10 cellular contexts compared by ENCODE assay signal in the genomic region with DNA sequence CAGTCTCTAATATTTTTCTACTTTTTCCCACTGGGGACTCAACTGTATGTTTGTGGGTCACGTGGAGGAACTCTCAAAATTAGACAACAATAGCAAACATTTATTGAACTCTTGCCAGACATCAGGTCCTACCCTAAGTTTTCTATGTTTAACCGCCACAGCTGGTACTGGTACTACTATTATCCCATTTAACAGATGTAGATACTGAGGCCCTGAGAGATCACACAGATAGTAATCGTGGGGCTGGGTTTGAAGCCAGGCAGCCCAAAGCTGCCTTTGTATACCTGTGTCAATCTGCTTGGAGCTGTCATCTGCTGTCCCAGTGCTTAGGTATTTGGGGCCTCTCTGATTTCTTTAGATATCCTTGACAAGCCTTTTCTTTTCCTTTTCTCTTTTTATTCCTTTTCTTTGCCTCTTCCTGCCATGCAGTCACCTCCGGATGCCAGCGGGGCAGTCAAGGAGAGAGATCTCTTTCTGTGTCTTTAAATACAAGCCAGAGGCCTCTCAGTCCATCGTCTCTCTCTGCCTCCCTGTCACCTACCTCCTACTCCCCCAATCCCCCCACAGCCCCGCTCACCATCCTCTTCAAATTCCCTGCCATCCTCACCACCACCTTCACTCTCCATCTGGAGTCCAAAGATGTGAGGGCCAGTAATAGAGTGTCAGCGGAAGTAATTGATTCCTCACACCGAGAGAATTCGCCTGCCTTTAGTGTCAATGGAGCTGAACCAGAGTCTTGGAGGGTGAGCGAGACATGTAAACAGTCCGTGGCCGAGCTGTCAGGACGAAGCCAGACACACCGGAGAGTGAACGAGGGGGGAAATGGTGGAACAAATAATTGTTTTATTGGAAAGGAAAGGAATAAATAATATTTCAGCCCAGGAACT. TPM values are rescaled to one million over a fixed set of nuclear protein-coding genes. Genes with fewer than 3 reads are reported as not detected.
DNase-seq lines count a peak whose midpoint lies in the region; ATAC-seq, FAIRE-seq and TF ChIP-seq lines count a peak whose summit lies in the region.
"Had no signal": no experiment of that assay in that cellular context is flagged by ENCODE, and none has a peak within 500 bp of the region (broad histone marks: within the 10 kb centered on the region; RNA-seq: fewer than 3 reads in every experiment).

No MANE protein-coding gene starts in this region.

- H3K18ac ChIP-seq in H1 (ENCODE audit: extremely low read depth, low read length) (no peak overlapping the region), neuronal stem cell (ENCODE audit: low read length) (no peak overlapping the region)

- no peak overlapping the region for H4K5ac ChIP-seq in H1 (ENCODE audit: insufficient read length, low read depth, low read length)

- no peak overlapping the region for H4K91ac ChIP-seq in H1 (replicated peaks; ENCODE audit: insufficient read length, low read length)
- H4K91ac ChIP-seq in neuronal stem cell (ENCODE audit: low read depth, low read length, poor library complexity): no peak overlapping the region

- no peak overlapping the region for H2BK15ac ChIP-seq in H1 (ENCODE audit: low read length)
- no peak overlapping the region for H2BK15ac ChIP-seq in neuronal stem cell (ENCODE audit: low read length)

- TF ChIP-seq RAD21 in H1 (IDR thresholded peaks at IDR 0.05 in 1 of 2, conservative IDR thresholded peaks at IDR 0.05 in 1 of 2; ENCODE audit: low read depth in 2 of 2, low read length in 2 of 2): no peak

- H3K4me2 ChIP-seq in OCI-LY1 (ENCODE audit: low read length): peak overlapping the region; percentile 60; the same call in 1 of the 2 replicates
- no peak overlapping the region for H3K4me2 ChIP-seq in H1 (ENCODE audit: insufficient read depth in 1 of 2, low read depth in 2 of 2, low read length in 2 of 2)
- no peak overlapping the region for H3K4me2 ChIP-seq in neuronal stem cell (ENCODE audit: insufficient read depth, low read length, poor library complexity, severe bottlenecking)
- no peak overlapping the region for H3K4me2 ChIP-seq in MM.1S (ENCODE audit: low read depth, low read length)

- TF ChIP-seq CTCF in AG04450 (IDR thresholded peaks at IDR 0.05; ENCODE audit: low read depth, low read length) (no peak), OCI-LY1 (IDR thresholded peaks at IDR 0.05; ENCODE audit: low read length) (no peak), H1 (IDR thresholded peaks at IDR 0.05; ENCODE audit: control extremely low read depth in 1 of 3, insufficient read depth in 1 of 3, low read depth in 1 of 3, low read length in 3 of 3) (no peak), MM.1S (IDR thresholded peaks at IDR 0.05; ENCODE audit: low read length) (no peak)

- no peak overlapping the region for H3K4me3 ChIP-seq in AG04450 (ENCODE audit: low read depth, low read length)
- no peak overlapping the region for H3K4me3 ChIP-seq in OCI-LY1 (ENCODE audit: low read depth, low read length, poor library complexity, severe bottlenecking)
- H3K4me3 ChIP-seq in H1 (ENCODE audit: extremely low read depth in 1 of 4, insufficient read depth in 2 of 4, low read depth in 3 of 4, low read length in 4 of 4): no peak overlapping the region
- no peak overlapping the region for H3K4me3 ChIP-seq in neuronal stem cell (ENCODE audit: low read length in 2 of 2)
- no peak overlapping the region for H3K4me3 ChIP-seq in MM.1S (ENCODE audit: low read length)

- TF ChIP-seq EP300 in H1 (IDR thresholded peaks at IDR 0.05; ENCODE audit: borderline replicate concordance in 1 of 2, low read depth in 2 of 2, low read length in 2 of 2): no peak

- H2BK120ac ChIP-seq in H1 (replicated peaks; ENCODE audit: low read depth, low read length) (no peak overlapping the region), neuronal stem cell (ENCODE audit: low read depth, low read length) (no peak overlapping the region)

- POLR2A ChIA-PET in AG04450 (lab: Yijun Ruan, JAX) (interaction anchor here (1.0 to 1.9 kb wide), 7 partner anchors 7 to 28 kb away, joined by 3 to 17 read pairs (median 6); partner anchors contain the start of gene NRP2), H1 (lab: Charles Lee; ENCODE audit: partially characterized antibody) (interaction anchor here (0.8 kb wide), 1 partner anchor 16 kb away, joined by 3 read pairs; no protein-coding TSS in a partner anchor)

- peak overlapping the region; percentile 54 for H3K9ac ChIP-seq in OCI-LY1 (ENCODE audit: low read length)
- H3K9ac ChIP-seq in H1 (replicated peaks in 1 of 4; ENCODE audit: extremely low read depth in 1 of 4, low read depth in 3 of 4, low read length in 3 of 4): no peak overlapping the region
- no peak overlapping the region for H3K9ac ChIP-seq in neuronal stem cell (ENCODE audit: low read depth, low read length, poor library complexity)
- no peak overlapping the region for H3K9ac ChIP-seq in MM.1S (ENCODE audit: low read length)

- no peak overlapping the region for H3K56ac ChIP-seq in H1 (replicated peaks; ENCODE audit: insufficient read length, low read depth, low read length)

- DNase-seq in AG04450 (ENCODE audit: low read depth, low spot score): no peak
- no peak for DNase-seq in H1 (ENCODE audit: low read depth in 1 of 2, low spot score in 2 of 2)
- no peak for DNase-seq in neuronal stem cell (ENCODE audit: low spot score)
- no peak for DNase-seq in NCI-H146 treated with DMSO at 0.1 percent for 48 hours (lab: John Stamatoyannopoulos, UW; ENCODE audit: unreplicated experiment)
- DNase-seq in MM.1S: no peak
- DNase-seq: activated CD4-positive, CD25-positive, alpha-beta regulatory T cell; COR-L47 had no signal

- H2BK5ac ChIP-seq in H1 (ENCODE audit: low read depth, low read length) (no peak overlapping the region), neuronal stem cell (ENCODE audit: low read length) (no peak overlapping the region)

- no peak overlapping the region for H3K4ac ChIP-seq in H1 (replicated peaks; ENCODE audit: insufficient read length, low read depth, low read length)
- no peak overlapping the region for H3K4ac ChIP-seq in neuronal stem cell (ENCODE audit: low read length)

- no peak overlapping the region for H3K23ac ChIP-seq in H1 (ENCODE audit: insufficient read length)
- no peak overlapping the region for H3K23ac ChIP-seq in neuronal stem cell (ENCODE audit: low read depth, low read length, poor library complexity)

- H3K36me3 ChIP-seq in OCI-LY1 (ENCODE audit: insufficient read depth, low read length): no peaks in the 10 kb centered on the region
- no peaks in the 10 kb centered on the region for H3K36me3 ChIP-seq in H1 (ENCODE audit: control insufficient read depth in 2 of 4, insufficient read depth in 4 of 4, low read length in 3 of 4)
- peaks cover 0 to 13% of the 10 kb centered on the region in 2 donors for H3K36me3 ChIP-seq in neuronal stem cell (replicated peaks in 1 of 2; ENCODE audit: control insufficient read depth in 2 of 2, insufficient read depth in 2 of 2, low read length in 2 of 2)
- no peaks in the 10 kb centered on the region for H3K36me3 ChIP-seq in MM.1S (replicated peaks; ENCODE audit: insufficient read depth, low read length)

- H3K27me3 ChIP-seq in AG04450 (ENCODE audit: control insufficient read depth, insufficient read depth, low read length) (no peaks in the 10 kb centered on the region), OCI-LY1 (ENCODE audit: insufficient read depth, low read length) (no peaks in the 10 kb centered on the region), H1 (replicated peaks in 1 of 4; ENCODE audit: control insufficient read depth in 3 of 4, extremely low read depth in 1 of 4, insufficient read depth in 3 of 4, low read length in 3 of 4) (no peaks in the 10 kb centered on the region), neuronal stem cell (ENCODE audit: control insufficient read depth in 3 of 3, insufficient read depth in 3 of 3, low read depth in 1 of 3, low read length in 3 of 3) (no peaks in the 10 kb centered on the region), MM.1S (replicated peaks; ENCODE audit: insufficient read depth, low read length) (no peaks in the 10 kb centered on the region)

- H3K27ac ChIP-seq in AG04450 (ENCODE audit: low read depth, low read length) (peak overlapping the region; percentile 89), OCI-LY1 (ENCODE audit: low read depth, low read length, poor library complexity, severe bottlenecking) (peak overlapping the region; percentile 96), H1 (ENCODE audit: low read depth, low read length) (no peak overlapping the region), neuronal stem cell (replicated peaks; ENCODE audit: low read length) (peak overlapping the region; percentile 21), MM.1S (ENCODE audit: low read length) (no peak overlapping the region)

- no peaks in the 10 kb centered on the region for H3K23me2 ChIP-seq in H1 (ENCODE audit: low read depth, low read length)

- H3K79me1 ChIP-seq in H1 (ENCODE audit: low read depth, low read length): no peaks in the 10 kb centered on the region; the same call in 1 of the 2 replicates
- H3K79me1 ChIP-seq in neuronal stem cell (ENCODE audit: low read depth, low read length): no peaks in the 10 kb centered on the region

- CTCF ChIA-PET in AG04450 (lab: Charles Lee) (interaction anchor here (0.7 to 1.3 kb wide), 5 partner anchors 26 to 243 kb away, joined by 3 to 7 read pairs (median 3); no protein-coding TSS in a partner anchor), H1 (lab: Charles Lee; ENCODE audit: partially characterized antibody) (interaction anchor here (0.6 to 1.9 kb wide), 7 partner anchors 11 to 152 kb away, joined by 3 to 8 read pairs (median 4); no protein-coding TSS in a partner anchor)

- H3F3A ChIP-seq in OCI-LY1 (ENCODE audit: insufficient read depth, low read length): no peaks in the 10 kb centered on the region
- no peaks in the 10 kb centered on the region for H3F3A ChIP-seq in MM.1S (ENCODE audit: insufficient read depth, low read length)

- H4K8ac ChIP-seq in H1 (ENCODE audit: extremely low read depth, insufficient read depth, low read length) (0 out of 2 replicates have a peak overlapping the region, but pooled peaks have one; percentile 1), neuronal stem cell (ENCODE audit: low read depth, low read length) (no peak overlapping the region)

- H3K9me3 ChIP-seq in AG04450 (ENCODE audit: control insufficient read depth, insufficient read depth, low read length) (no peaks in the 10 kb centered on the region), OCI-LY1 (ENCODE audit: low read length) (no peaks in the 10 kb centered on the region), H1 (ENCODE audit: insufficient read depth in 2 of 2, low read depth in 1 of 2, low read length in 1 of 2) (no peaks in the 10 kb centered on the region), neuronal stem cell (replicated peaks in 1 of 2; ENCODE audit: control insufficient read depth in 2 of 2, insufficient read depth in 1 of 2, low read depth in 1 of 2, low read length in 2 of 2) (no peaks in the 10 kb centered on the region), MM.1S (replicated peaks; ENCODE audit: insufficient read depth, low read length) (no peaks in the 10 kb centered on the region)

- H2AK5ac ChIP-seq in H1 (ENCODE audit: low read depth, low read length): no peak overlapping the region
- H2AK5ac ChIP-seq in neuronal stem cell (ENCODE audit: low read depth, low read length): no peak overlapping the region

- WGBS in H1 (ENCODE audit: extremely low coverage in 1 of 2, insufficient coverage in 1 of 2, insufficient read length in 1 of 2, insufficient replicate concordance in 2 of 2, low coverage in 1 of 2, low lambda C conversion rate in 2 of 2, missing lambda C conversion rate in 1 of 2), 2 experiments: 83% methylated on average over 16 of the region's 16 CpGs; no CpG with 5 or more reads in 1 of the 2 experiments
- WGBS in neuronal stem cell (ENCODE audit: extremely low coverage in 2 of 2, insufficient read length in 2 of 2, insufficient replicate concordance in 1 of 2), 2 donors: no CpG with 5 or more reads among the region's 16 CpGs

- no peak for ATAC-seq in HG03432 (IDR thresholded peaks at IDR 0.05; ENCODE audit: unreplicated experiment)
- no peak for ATAC-seq in GM21825 (IDR thresholded peaks at IDR 0.05; ENCODE audit: unreplicated experiment)

- no peaks in the 10 kb centered on the region for H4K20me1 ChIP-seq in OCI-LY1 (ENCODE audit: insufficient read depth, low read length)
- H4K20me1 ChIP-seq in H1 (replicated peaks in 1 of 2; ENCODE audit: control insufficient read depth in 1 of 2, insufficient read depth in 2 of 2, low read length in 2 of 2): no peaks in the 10 kb centered on the region
- H4K20me1 ChIP-seq in MM.1S (ENCODE audit: insufficient read depth, low read length): no peaks in the 10 kb centered on the region

- H3K9me2 ChIP-seq in OCI-LY1 (ENCODE audit: low read depth, low read length) (no peaks in the 10 kb centered on the region), MM.1S (replicated peaks; ENCODE audit: insufficient read depth, low read length) (no peaks in the 10 kb centered on the region)

- H2BK12ac ChIP-seq in H1 (ENCODE audit: low read depth, low read length): no peak overlapping the region
- H2BK12ac ChIP-seq in neuronal stem cell (ENCODE audit: low read length): no peak overlapping the region

- H3K4me1 ChIP-seq in OCI-LY1 (ENCODE audit: insufficient read depth, low read length, severe bottlenecking) (peaks cover 59% of the 10 kb centered on the region), H1 (replicated peaks in 1 of 4; ENCODE audit: control insufficient read depth in 3 of 4, insufficient read depth in 4 of 4, low read length in 3 of 4) (peaks cover 0 to 13% (median 5%) of the 10 kb centered on the region in 4 experiments; a peak in 3 of 7 replicates), neuronal stem cell (ENCODE audit: control insufficient read depth in 2 of 2, insufficient read depth in 1 of 2, low read depth in 1 of 2, low read length in 2 of 2) (peaks cover 20 to 35% of the 10 kb centered on the region in 2 donors), MM.1S (ENCODE audit: low read length) (no peaks in the 10 kb centered on the region)

- TF ChIP-seq POLR2A in H1 (IDR thresholded peaks at IDR 0.05; ENCODE audit: control extremely low read depth in 1 of 2, low read depth in 2 of 2, low read length in 2 of 2): no peak

- no peak for FAIRE-seq in H1 (lab: Jason Lieb, UNC)

- H3K79me2 ChIP-seq in OCI-LY1 (ENCODE audit: insufficient read depth, low read length): no peaks in the 10 kb centered on the region
- peaks cover 0 to 4% of the 10 kb centered on the region in 2 experiments; a peak in 2 of 4 replicates for H3K79me2 ChIP-seq in H1 (ENCODE audit: control insufficient read depth in 1 of 2, insufficient read depth in 2 of 2, low read length in 2 of 2)
- no peaks in the 10 kb centered on the region for H3K79me2 ChIP-seq in MM.1S (ENCODE audit: low read length)

- H3K14ac ChIP-seq in H1 (ENCODE audit: insufficient read length): no peak overlapping the region
- H3K14ac ChIP-seq in neuronal stem cell (ENCODE audit: low read length): no peak overlapping the region

- H2AFZ ChIP-seq in OCI-LY1 (ENCODE audit: low read length) (no peak overlapping the region), H1 (ENCODE audit: low read length) (no peak overlapping the region), neuronal stem cell (ENCODE audit: low read length) (peak overlapping the region; percentile 2), MM.1S (ENCODE audit: low read length) (no peak overlapping the region)

- H2BK20ac ChIP-seq in H1 (ENCODE audit: low read length): no peak overlapping the region

RNA-seq across cellular contexts. Expression of gene NRP2, which starts 23.5 kb away (rescaled TPM):
- polyA plus RNA-seq in AG04450 (2011; rRNA removed) (106 and 114 TPM in 2 replicates), H1 (2011; rRNA removed) (26.7 and 32.0 TPM in 2 replicates)
- polyA minus RNA-seq in AG04450 (2011; rRNA and poly(A)+ RNA removed): 127 and 153 TPM in 2 replicates
- total RNA-seq in H1 (2021; fragmentation: NEBNext Ultra II Directional; extraction: Animal tissue kit (Norgen Biotek cat#: 25700)): 36.9 and 37.8 TPM in 2 replicates
- polyA plus RNA-seq in H1 (2011; cell fraction: cytosol; rRNA removed): 23.9 TPM
- polyA plus RNA-seq in H1 (2011; cell fraction: nucleus; rRNA removed): 56.3 TPM
- 35.4 to 38.0 TPM (median 37.0 TPM) in 4 replicates for polyA plus RNA-seq in H1 (2012, experiment 1 of 2)
- 10.6 TPM for polyA plus RNA-seq in H1 (2012, experiment 2 of 2)
- 46.7 TPM for polyA plus RNA-seq in H1 (2013, experiment 1 of 2)
- polyA plus RNA-seq in H1 (2013, experiment 2 of 2): 42.5 TPM
- 78.9 and 87.3 TPM in 2 replicates for polyA minus RNA-seq in H1 (2011; rRNA and poly(A)+ RNA removed)
- 24.7 TPM for polyA minus RNA-seq in H1 (2011; cell fraction: cytosol; rRNA and poly(A)+ RNA removed)
- polyA minus RNA-seq in H1 (2011; cell fraction: nucleus; rRNA and poly(A)+ RNA removed): 82.2 TPM
- polyA plus RNA-seq in neuronal stem cell (2013, experiment 1 of 2): 7.6 TPM
- 7.4 TPM for polyA plus RNA-seq in neuronal stem cell (2013, experiment 2 of 2)

Comparison
In these comparisons a context has a peak if more than half of its experiments do, and no peak if none do; other contexts are left out.
1. H3K27ac ChIP-seq: peak in AG04450 (single experiment), OCI-LY1 (single experiment) and neuronal stem cell (single experiment); none in H1 (single experiment) and MM.1S (single experiment).